ENCODE assay signal across 8 cellular contexts in the genomic region with DNA sequence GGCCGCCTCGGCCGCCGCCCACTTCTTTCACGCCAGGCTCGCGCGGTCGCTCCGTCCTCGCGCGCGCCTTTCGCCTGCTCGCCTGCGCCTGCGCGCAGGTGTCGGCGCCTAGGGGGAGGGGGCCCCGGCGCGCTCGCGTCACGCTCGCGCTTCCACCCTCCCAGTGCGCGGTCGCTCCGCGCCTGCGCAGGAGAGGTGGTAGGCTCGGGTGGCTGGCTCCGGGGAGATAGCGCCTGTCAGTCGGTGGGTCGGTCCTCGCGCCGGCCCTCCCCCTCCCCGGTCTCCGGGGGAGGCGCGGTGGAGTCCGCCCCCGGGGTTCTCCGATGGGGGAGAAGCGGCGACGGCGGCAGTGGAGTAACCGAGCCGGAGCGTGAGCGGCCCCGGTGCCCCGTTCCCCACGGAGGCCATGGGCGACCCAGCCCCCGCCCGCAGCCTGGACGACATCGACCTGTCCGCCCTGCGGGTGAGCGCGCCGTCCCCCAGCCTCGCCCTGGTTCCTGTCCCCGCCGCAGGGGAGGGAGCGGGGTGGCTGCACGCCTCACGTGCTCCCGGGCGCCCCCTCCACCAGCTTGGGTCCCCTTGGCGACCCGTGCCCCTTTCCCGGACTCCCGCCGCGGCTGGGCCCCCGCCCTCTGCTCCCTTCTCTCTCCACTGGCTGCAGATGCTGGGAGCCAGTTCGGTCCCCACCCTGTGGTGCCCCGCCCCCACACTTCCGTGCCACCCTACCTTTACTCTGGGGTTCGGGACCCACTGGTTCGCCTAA. TPM values are rescaled to one million over a fixed set of nuclear protein-coding genes. Genes with fewer than 3 reads are reported as not detected.
A peak's percentile ranks its signal among the peaks of the same experiment; 100 is the strongest.
DNase-seq lines count a peak whose midpoint lies in the region; ATAC-seq and TF ChIP-seq lines count a peak whose summit lies in the region.

Gene MINK1, plus strand, starts transcription at position 163 of the 763 bp plus-strand sequence. Its CDS starts 244 bp downstream, at position 407.

- TF ChIP-seq CTCF in fibroblast of lung (conservative IDR thresholded peaks at IDR 0.05 in 1 of 2, IDR thresholded peaks at IDR 0.05 in 1 of 2; ENCODE audit: low read depth in 1 of 2, low read length in 2 of 2) (no peak), natural killer cell (IDR thresholded peaks at IDR 0.05) (no peak)

- peaks cover 29% of the 10 kb centered on the region for H3K4me1 Mint-ChIP-seq in activated T-helper 17 cell treated with anti-CD3 and anti-CD28 coated beads, Interleukin-2, amount 50 U/mL, for 72 hours
- peaks cover 29 to 35% of the 10 kb centered on the region in 2 donors for H3K4me1 Mint-ChIP-seq in natural killer cell

- peak within 1 kb of the TSS; percentile 94 for H3K27ac Mint-ChIP-seq in activated T-helper 17 cell treated with anti-CD3 and anti-CD28 coated beads, Interleukin-2, amount 50 U/mL, for 72 hours
- peak within 1 kb of the TSS; percentile 81 to 87 for H3K27ac Mint-ChIP-seq in natural killer cell

- H3K36me3 Mint-ChIP-seq in activated T-helper 17 cell treated with anti-CD3 and anti-CD28 coated beads, Interleukin-2, amount 50 U/mL, for 72 hours (ENCODE audit: low read depth), result peaks cover 17% of the 10 kb centered on the region
- no peaks in the 10 kb centered on the region for H3K36me3 Mint-ChIP-seq in natural killer cell

- no peaks in the 10 kb centered on the region for H3K27me3 Mint-ChIP-seq in activated T-helper 17 cell treated with anti-CD3 and anti-CD28 coated beads, Interleukin-2, amount 50 U/mL, for 72 hours
- H3K27me3 Mint-ChIP-seq in natural killer cell (ENCODE audit: low read depth in 2 of 2), result peaks cover 3 to 7% of the 10 kb centered on the region in 2 donors

- H3K9me3 ChIP-seq in fibroblast of lung (ENCODE audit: control insufficient read depth, insufficient read depth, low read depth, low read length), result no peaks in the 10 kb centered on the region

- peak within 1 kb of the TSS; percentile 12 for H2AFZ ChIP-seq in fibroblast of lung (ENCODE audit: low read length)

- H3K4me2 ChIP-seq in fibroblast of lung (ENCODE audit: extremely low read depth, insufficient read depth, low read length), result peak within 1 kb of the TSS; percentile 97

- peak; percentile 74 for DNase-seq in DMS79 (lab: John Stamatoyannopoulos, UW)
- peak; percentile 51 for DNase-seq in KG1 (lab: John Stamatoyannopoulos, UW)
- peak; percentile 84 for DNase-seq in RPMI7951 (ENCODE audit: low read depth)
- DNase-seq in fibroblast of lung (ENCODE audit: low read depth in 2 of 2), result peak; percentile 86 to 93
- DNase-seq in natural killer cell, result peak; percentile 85
- DNase-seq in stimulated activated naive CD4-positive, alpha-beta T cell (lab: John Stamatoyannopoulos, UW), result peak; percentile 75 to 89 (median 83)

- intact Hi-C loops in natural killer cell (cut with micrococcal nuclease), result no loop called here

- H3K4me3 ChIP-seq in fibroblast of lung (replicated peaks in 1 of 4; ENCODE audit: control extremely low read depth in 1 of 4, insufficient read depth in 1 of 4, low read depth in 3 of 4, low read length in 4 of 4), result peak within 1 kb of the TSS; percentile 44 to 82 (median 70)

- ATAC-seq in GM21717 (IDR thresholded peaks at IDR 0.05; ENCODE audit: unreplicated experiment) (peak; percentile 66), natural killer cell (peak; percentile 94 to 97 (median 94))
- peak; percentile 91 for ATAC-seq in activated T-helper 17 cell treated with anti-CD3 and anti-CD28 coated beads, Interleukin-2, amount 50 U/mL, for 72 hours (replicated peaks)

- peak within 1 kb of the TSS; percentile 91 for H3K4me3 Mint-ChIP-seq in activated T-helper 17 cell treated with anti-CD3 and anti-CD28 coated beads, Interleukin-2, amount 50 U/mL, for 72 hours
- H3K4me3 Mint-ChIP-seq in natural killer cell, result peak within 1 kb of the TSS; percentile 90

- H3K27ac ChIP-seq in fibroblast of lung (ENCODE audit: insufficient read depth, low read length), result peak within 1 kb of the TSS; percentile 85

- H3K27me3 ChIP-seq in fibroblast of lung (ENCODE audit: control insufficient read depth, insufficient read depth, low read length), result no peaks in the 10 kb centered on the region

- H3K9me3 Mint-ChIP-seq in activated T-helper 17 cell treated with anti-CD3 and anti-CD28 coated beads, Interleukin-2, amount 50 U/mL, for 72 hours, result no peaks in the 10 kb centered on the region
- no peaks in the 10 kb centered on the region for H3K9me3 Mint-ChIP-seq in natural killer cell

- H4K20me1 ChIP-seq in fibroblast of lung (ENCODE audit: control insufficient read depth, extremely low read depth, insufficient read depth, low read length), result peaks cover 3% of the 10 kb centered on the region

- peaks cover 5% of the 10 kb centered on the region for H3K4me1 ChIP-seq in fibroblast of lung (ENCODE audit: control insufficient read depth, extremely low read depth, insufficient read depth, low read length)

- no peaks in the 10 kb centered on the region for H3K36me3 ChIP-seq in fibroblast of lung (ENCODE audit: control insufficient read depth, insufficient read depth, low read length)

- peak within 1 kb of the TSS; percentile 71 for H3K9ac ChIP-seq in fibroblast of lung (ENCODE audit: insufficient read depth, low read length)

- peaks cover 36% of the 10 kb centered on the region for H3K79me2 ChIP-seq in fibroblast of lung (ENCODE audit: control insufficient read depth, insufficient read depth, low read length)

RNA-seq across cellular contexts. Expression of gene MINK1, which starts in this region (rescaled TPM):
- total RNA-seq in RPMI7951 (2014; rRNA removed; shearing (Covaris generic)), result 11.0 and 11.1 TPM in 2 replicates
- total RNA-seq in activated T-helper 17 cell treated with anti-CD3 and anti-CD28 coated beads, Interleukin-2, amount 50 U/mL, for 72 hours, result 100 to 1,000 TPM in 1 of 2 donors, 10 to 100 TPM in 1; 68.6 to 127 TPM
- 15.9 and 28.6 TPM in 2 replicates for total RNA-seq in fibroblast of lung
- 27.2 and 35.6 TPM in 2 replicates for polyA plus RNA-seq in fibroblast of lung
- polyA plus RNA-seq in fibroblast of lung (2012), result 31.1 and 36.3 TPM in 2 replicates
- polyA minus RNA-seq in fibroblast of lung (ENCODE audit: low replicate concordance), result 72.0 and 153 TPM in 2 replicates
- total RNA-seq in natural killer cell, result 100 to 1,000 TPM; 103 to 122 (median 110) TPM

Comparison
In these comparisons a context has a peak if more than half of its experiments do, and no peak if none do; other contexts are left out.
1. Peak in every context shown above with its lines: DNase-seq, ATAC-seq, H3K4me3 ChIP-seq and H3K27ac ChIP-seq.